29 cellular contexts compared by ENCODE assay signal in genomic region chr5:163997965-163998364, GRCh38.
"Had no signal": no experiment of that assay in that cellular context is flagged by ENCODE, and none has a peak within 500 bp of the region (broad histone marks: within the 10 kb centered on the region; RNA-seq: fewer than 3 reads in every experiment).

No MANE protein-coding gene starts in this region.

- ATAC-seq: activated CD8-positive, alpha-beta T cell treated with anti-CD3 and anti-CD28 coated beads for 36 hours; activated naive CD8-positive, alpha-beta T cell treated with anti-CD3 and anti-CD28 coated beads, Interleukin-2, amount 50 U/mL, for 24 hours; body of pancreas had no signal

- H3K27me3 ChIP-seq: ascending aorta, body of pancreas, brain microvascular endothelial cell, breast epithelium had no signal

- H3K4me1 ChIP-seq: ascending aorta, body of pancreas, breast epithelium had no signal

- DNase-seq: activated B cell treated with CpG ODN at 0.5 μM for 24 hours; activated CD4-positive, alpha-beta memory T cell treated with anti-CD3 and anti-CD28 coated beads for 36 hours; activated CD4-positive, alpha-beta T cell treated with anti-CD3 and anti-CD28 coated beads for 4 hours; activated CD4-positive, alpha-beta T cell treated with anti-CD3 and anti-CD28 coated beads, Interleukin-2, amount 10 ng/mL, durations not matched to agents 24 days and 14 days; activated CD4-positive, alpha-beta T cell treated with anti-CD3 and anti-CD28 coated beads, Interleukin-2, amount 50 U/mL, for 1 hour; activated CD4-positive, alpha-beta T cell treated with anti-CD3 and anti-CD28 coated beads, Interleukin-2, amount 50 U/mL, for 4 hours; activated CD4-positive, CD25-positive, alpha-beta regulatory T cell treated with anti-CD3 and anti-CD28 coated beads, Interleukin-2, amount 50 U/mL, for 72 hours; activated CD8-positive, alpha-beta memory T cell treated with anti-CD3 and anti-CD28 coated beads, Interleukin-2, amount 50 U/mL, for 4 hours; activated CD8-positive, alpha-beta T cell treated with anti-CD3 and anti-CD28 coated beads for 36 hours; activated effector memory CD4-positive, alpha-beta T cell treated with Interleukin-2 at 50 U/mL for 16 hours; activated gamma-delta T cell; activated naive CD4-positive, alpha-beta T cell treated with anti-CD3 and anti-CD28 coated beads, Interleukin-2, amount 10 ng/mL, durations not matched to agents 7 days and 5 days; activated naive CD4-positive, alpha-beta T cell treated with Interleukin-2 at 50 U/mL for 16 hours; activated naive CD8-positive, alpha-beta T cell treated with anti-CD3 and anti-CD28 coated beads, Interleukin-2, amount 10 ng/mL, durations not matched to agents 7 days and 5 days; activated naive CD8-positive, alpha-beta T cell treated with anti-CD3 and anti-CD28 coated beads, Interleukin-2, amount 50 U/mL, for 24 hours; activated T-cell treated with anti-CD3 and anti-CD28 coated beads for 4 hours; activated T-cell treated with anti-CD3 and anti-CD28 coated beads, Interleukin-2, amount 50 U/mL, for 24 hours; activated T-cell treated with anti-CD3 and anti-CD28 coated beads, Interleukin-2, amount 50 U/mL, for 48 hours; amygdala; anterior cingulate cortex; body of pancreas; brain microvascular endothelial cell; central memory CD4-positive, alpha-beta T cell; T-helper 2 cell; T-helper 9 cell had no signal

- H3K27ac ChIP-seq: ascending aorta, body of pancreas, brain microvascular endothelial cell, breast epithelium, VCaP had no signal

- H3K9me3 ChIP-seq: ascending aorta, body of pancreas, breast epithelium had no signal

- H3K4me3 ChIP-seq: ascending aorta, body of pancreas, breast epithelium had no signal

- H3K36me3 ChIP-seq: ascending aorta, brain microvascular endothelial cell, breast epithelium had no signal

- FAIRE-seq: TTC549 had no signal
